In genomic region chrY:13093437-13093836, GRCh38 we compare ENCODE assay signal across 20 cellular contexts.
"Had no signal": no experiment of that assay in that cellular context is flagged by ENCODE, and none has a peak within 500 bp of the region (broad histone marks: within the 10 kb centered on the region; RNA-seq: fewer than 3 reads in every experiment).

No MANE protein-coding gene starts in this region.

- H3K4me3 Mint-ChIP-seq: dendritic cell treated with granulocyte-macrophage colony-stimulating factor and Interleukin-4, amounts not matched to agents 40 ng/mL and 50 ng/mL, for 4 days; effector memory CD8-positive, alpha-beta T cell; naive thymus-derived CD8-positive, alpha-beta T cell; neural crest cell had no signal

- H3K4me3 ChIP-seq: esophagus muscularis mucosa, gastrocnemius medialis, heart right ventricle, mucosa of descending colon, right atrium auricular region, sigmoid colon, skin epidermis, stomach, upper lobe of left lung, uterus had no signal

- H3K27ac ChIP-seq: epithelial cell of prostate, esophagus muscularis mucosa, gastrocnemius medialis, heart right ventricle, right atrium auricular region, sigmoid colon, skin epidermis, stomach, upper lobe of left lung, uterus had no signal

- ATAC-seq: effector memory CD8-positive, alpha-beta T cell; gastrocnemius medialis; heart right ventricle; left lobe of liver; mucosa of descending colon; naive thymus-derived CD8-positive, alpha-beta T cell had no signal

- H3K27ac Mint-ChIP-seq: dendritic cell treated with granulocyte-macrophage colony-stimulating factor and Interleukin-4, amounts not matched to agents 40 ng/mL and 50 ng/mL, for 4 days; effector memory CD8-positive, alpha-beta T cell; naive thymus-derived CD8-positive, alpha-beta T cell had no signal

- H3K4me1 ChIP-seq: esophagus muscularis mucosa, gastrocnemius medialis, heart right ventricle, right atrium auricular region, sigmoid colon, stomach, upper lobe of left lung, uterus had no signal

- H3K36me3 Mint-ChIP-seq: naive thymus-derived CD8-positive, alpha-beta T cell had no signal

- H3K27me3 ChIP-seq: esophagus muscularis mucosa, gastrocnemius medialis, heart right ventricle, right atrium auricular region, sigmoid colon, stomach, upper lobe of left lung, uterus had no signal

- DNase-seq: effector memory CD8-positive, alpha-beta T cell; gastrocnemius medialis; heart right ventricle; hypothalamus; mammary epithelial cell; mucosa of descending colon; naive thymus-derived CD8-positive, alpha-beta T cell; posterior cingulate gyrus; sigmoid colon; stimulated activated naive CD4-positive, alpha-beta T cell; stomach; upper lobe of left lung; uterus had no signal

- H3K9me3 ChIP-seq: esophagus muscularis mucosa, gastrocnemius medialis, heart right ventricle, mucosa of descending colon, right atrium auricular region, sigmoid colon, stomach, upper lobe of left lung, uterus had no signal

- H3K27me3 Mint-ChIP-seq: dendritic cell treated with granulocyte-macrophage colony-stimulating factor and Interleukin-4, amounts not matched to agents 40 ng/mL and 50 ng/mL, for 4 days had no signal

- H3K4me1 Mint-ChIP-seq: neural crest cell had no signal

- H3K9me3 Mint-ChIP-seq: neural crest cell had no signal

- H3K36me3 ChIP-seq: esophagus muscularis mucosa, gastrocnemius medialis, heart right ventricle, right atrium auricular region, sigmoid colon, stomach, upper lobe of left lung, uterus had no signal
